Comparison of ENCODE assay signal across 1 cellular context in the genomic region with DNA sequence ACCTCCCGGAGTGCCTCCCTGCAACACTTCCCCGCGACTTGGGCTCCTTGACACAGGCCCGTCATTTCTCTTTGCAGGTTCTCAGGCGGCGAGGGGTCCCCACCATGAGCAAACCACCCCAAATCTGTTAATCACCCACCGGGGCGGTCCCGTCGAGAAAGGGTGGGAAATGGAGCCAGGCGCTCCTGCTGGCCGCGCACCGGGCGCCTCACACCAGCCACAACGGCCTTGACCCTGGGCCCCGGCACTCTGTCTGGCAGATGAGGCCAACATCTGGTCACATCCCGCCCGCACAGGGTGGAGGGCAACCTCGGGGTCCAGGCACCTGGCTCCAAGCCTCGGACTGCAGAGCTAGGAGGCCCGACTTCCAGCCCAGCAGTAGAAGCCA.
TF ChIP-seq lines count a peak whose summit lies in the region.

No MANE protein-coding gene starts in this region.

TF ChIP-seq in HepG2, 621 proteins besides CTCF, POLR2A, EP300 and RAD21 (continued from another document):
- TF ChIP-seq UBTF (CRISPR knock-in tag; IDR thresholded peaks at IDR 0.05) (peak; percentile 17; the same call in 1 of the 2 replicates), REXO4 (CRISPR knock-in tag; IDR thresholded peaks at IDR 0.05; ENCODE audit: borderline replicate concordance) (no peak), XRCC5 (optimal IDR thresholded peaks at IDR 0.05; ENCODE audit: low read length) (no peak), ZSCAN12 (CRISPR knock-in tag; IDR thresholded peaks at IDR 0.05) (no peak), SP140L (CRISPR knock-in tag; IDR thresholded peaks at IDR 0.05; ENCODE audit: borderline replicate concordance) (no peak), BCL6 (CRISPR knock-in tag; IDR thresholded peaks at IDR 0.05) (0 out of 2 replicates have a peak, but pooled peaks have one; percentile 11), ZBTB38 (CRISPR knock-in tag; IDR thresholded peaks at IDR 0.05) (peak; percentile 66; the same call in 1 of the 2 replicates), JARID2 (CRISPR knock-in tag; IDR thresholded peaks at IDR 0.05; ENCODE audit: insufficient replicate concordance) (no peak), ZKSCAN8 (CRISPR knock-in tag; IDR thresholded peaks at IDR 0.05; ENCODE audit: borderline replicate concordance) (no peak), ZBTB39 (CRISPR knock-in tag; IDR thresholded peaks at IDR 0.05) (no peak), THYN1 (CRISPR knock-in tag; IDR thresholded peaks at IDR 0.05; ENCODE audit: borderline replicate concordance, low read depth) (no peak), ZBTB42 (CRISPR knock-in tag; IDR thresholded peaks at IDR 0.05) (peak; percentile 85; the same call in 1 of the 2 replicates), FOXC1 (CRISPR knock-in tag; IDR thresholded peaks at IDR 0.05; ENCODE audit: borderline replicate concordance) (no peak), ZNF142 (CRISPR knock-in tag; IDR thresholded peaks at IDR 0.05) (0 out of 2 replicates have a peak, but pooled peaks have one; percentile 29)
- TF ChIP-seq, protein P1, sequence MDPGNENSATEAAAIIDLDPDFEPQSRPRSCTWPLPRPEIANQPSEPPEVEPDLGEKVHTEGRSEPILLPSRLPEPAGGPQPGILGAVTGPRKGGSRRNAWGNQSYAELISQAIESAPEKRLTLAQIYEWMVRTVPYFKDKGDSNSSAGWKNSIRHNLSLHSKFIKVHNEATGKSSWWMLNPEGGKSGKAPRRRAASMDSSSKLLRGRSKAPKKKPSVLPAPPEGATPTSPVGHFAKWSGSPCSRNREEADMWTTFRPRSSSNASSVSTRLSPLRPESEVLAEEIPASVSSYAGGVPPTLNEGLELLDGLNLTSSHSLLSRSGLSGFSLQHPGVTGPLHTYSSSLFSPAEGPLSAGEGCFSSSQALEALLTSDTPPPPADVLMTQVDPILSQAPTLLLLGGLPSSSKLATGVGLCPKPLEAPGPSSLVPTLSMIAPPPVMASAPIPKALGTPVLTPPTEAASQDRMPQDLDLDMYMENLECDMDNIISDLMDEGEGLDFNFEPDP (CRISPR knock-in tag; conservative IDR thresholded peaks at IDR 0.05), result 0 out of 2 replicates have a peak, but pooled peaks have one; percentile 57
